15 cellular contexts compared by ENCODE assay signal in genomic region chr20:47674145-47674544, GRCh38.
DNase-seq lines count a peak whose midpoint lies in the region; ATAC-seq and TF ChIP-seq lines count a peak whose summit lies in the region.
"Had no signal": no experiment of that assay in that cellular context is flagged by ENCODE, and none has a peak within 500 bp of the region (broad histone marks: within the 10 kb centered on the region; RNA-seq: fewer than 3 reads in every experiment).

No MANE protein-coding gene starts in this region.

- no peaks in the 10 kb centered on the region for H3K27me3 Mint-ChIP-seq in activated T-cell treated with anti-CD3 and anti-CD28 coated beads, Interleukin-2, amount 50 U/mL, for 24 hours
- peaks cover 6% of the 10 kb centered on the region for H3K27me3 Mint-ChIP-seq in activated T-cell treated with anti-CD3 and anti-CD28 coated beads, Interleukin-2, amount 50 U/mL, for 4 hours (ENCODE audit: low read depth)
- H3K27me3 Mint-ChIP-seq in activated CD8-positive, alpha-beta memory T cell treated with anti-CD3 and anti-CD28 coated beads, Interleukin-2, amount 10 ng/mL, durations not matched to agents 7 days and 5 days, result no peaks in the 10 kb centered on the region

- no peak for DNase-seq in activated T-cell treated with anti-CD3 and anti-CD28 coated beads, Interleukin-2, amount 50 U/mL, for 24 hours
- DNase-seq in activated T-cell treated with anti-CD3 and anti-CD28 coated beads, Interleukin-2, amount 50 U/mL, for 4 hours, result no peak
- DNase-seq in RWPE1 (ENCODE audit: low spot score) (no peak), hepatocyte (ENCODE audit: low spot score) (peak; percentile 3), EL (no peak), NCI-H1048 (lab: John Stamatoyannopoulos, UW) (no peak)
- DNase-seq in stimulated activated effector memory CD8-positive, alpha-beta T cell treated with anti-CD3 and anti-CD28 coated beads, Interleukin-12 subunit alpha, Interleukin-12 subunit beta, amount 100 ng/mL, for 72 hours (ENCODE audit: low spot score in 2 of 2), result no peak
- no peak for DNase-seq in activated CD8-positive, alpha-beta memory T cell treated with anti-CD3 and anti-CD28 coated beads, Interleukin-2, amount 10 ng/mL, durations not matched to agents 7 days and 5 days
- DNase-seq: CD8-positive, alpha-beta T cell; COR-L47; DMS153; DMS79 treated with DMSO at 0.1 percent for 48 hours; GDM1 had no signal

- no peaks in the 10 kb centered on the region for H3K36me3 ChIP-seq in hepatocyte (replicated peaks; ENCODE audit: insufficient read depth, low read depth)

- H4K20me1 ChIP-seq in hepatocyte (ENCODE audit: insufficient read depth, poor library complexity, severe bottlenecking), result no peaks in the 10 kb centered on the region

- POLR2A ChIA-PET in RWPE1 (lab: Yijun Ruan, JAX; ENCODE audit: low non-redundant PET), result no interaction called here

- TF ChIP-seq CTCF in RWPE1 (conservative IDR thresholded peaks at IDR 0.05; ENCODE audit: low read depth) (no peak), hepatocyte (IDR thresholded peaks at IDR 0.05; ENCODE audit: poor library complexity) (no peak)

- no peaks in the 10 kb centered on the region for H3K9me2 ChIP-seq in hepatocyte (replicated peaks; ENCODE audit: insufficient read depth)

- WGBS in hepatocyte (ENCODE audit: low lambda C conversion rate, missing lambda C conversion rate), result 95% methylated on average over 15 of the region's 15 CpGs

- no peaks in the 10 kb centered on the region for H3K4me1 ChIP-seq in hepatocyte (ENCODE audit: insufficient read depth)

- H2AFZ ChIP-seq in hepatocyte, result no peak overlapping the region

- H3K27ac ChIP-seq in RWPE1, result peak overlapping the region; percentile 61
- H3K27ac ChIP-seq in hepatocyte, result no peak overlapping the region
- H3K27ac ChIP-seq: 22Rv1 had no signal

- no peak for ATAC-seq in activated T-cell treated with anti-CD3 and anti-CD28 coated beads, Interleukin-2, amount 50 U/mL, for 4 hours
- ATAC-seq in stimulated activated effector memory CD8-positive, alpha-beta T cell treated with anti-CD3 and anti-CD28 coated beads, Interleukin-12 subunit alpha, Interleukin-12 subunit beta, amount 100 ng/mL, for 72 hours, result no peak
- ATAC-seq in activated CD8-positive, alpha-beta memory T cell treated with anti-CD3 and anti-CD28 coated beads, Interleukin-2, amount 10 ng/mL, durations not matched to agents 7 days and 5 days, result no peak
- ATAC-seq: CD8-positive, alpha-beta T cell had no signal

- H3K4me1 Mint-ChIP-seq in activated T-cell treated with anti-CD3 and anti-CD28 coated beads, Interleukin-2, amount 50 U/mL, for 24 hours (ENCODE audit: low read depth), result no peaks in the 10 kb centered on the region
- peaks cover 2% of the 10 kb centered on the region for H3K4me1 Mint-ChIP-seq in activated T-cell treated with anti-CD3 and anti-CD28 coated beads, Interleukin-2, amount 50 U/mL, for 4 hours (ENCODE audit: low read depth)
- H3K4me1 Mint-ChIP-seq in stimulated activated effector memory CD8-positive, alpha-beta T cell treated with anti-CD3 and anti-CD28 coated beads, Interleukin-12 subunit alpha, Interleukin-12 subunit beta, amount 100 ng/mL, for 72 hours, result peaks cover 12% of the 10 kb centered on the region
- no peaks in the 10 kb centered on the region for H3K4me1 Mint-ChIP-seq in activated CD8-positive, alpha-beta memory T cell treated with anti-CD3 and anti-CD28 coated beads, Interleukin-2, amount 10 ng/mL, durations not matched to agents 7 days and 5 days
- H3K4me1 Mint-ChIP-seq: CD14-positive monocyte had no signal

- H3K4me3 Mint-ChIP-seq in activated T-cell treated with anti-CD3 and anti-CD28 coated beads, Interleukin-2, amount 50 U/mL, for 24 hours, result no peak overlapping the region
- H3K4me3 Mint-ChIP-seq in activated T-cell treated with anti-CD3 and anti-CD28 coated beads, Interleukin-2, amount 50 U/mL, for 4 hours, result no peak overlapping the region
- H3K4me3 Mint-ChIP-seq in stimulated activated effector memory CD8-positive, alpha-beta T cell treated with anti-CD3 and anti-CD28 coated beads, Interleukin-12 subunit alpha, Interleukin-12 subunit beta, amount 100 ng/mL, for 72 hours, result no peak overlapping the region
- H3K4me3 Mint-ChIP-seq in activated CD8-positive, alpha-beta memory T cell treated with anti-CD3 and anti-CD28 coated beads, Interleukin-2, amount 10 ng/mL, durations not matched to agents 7 days and 5 days, result no peak overlapping the region
- H3K4me3 Mint-ChIP-seq: CD14-positive monocyte; CD8-positive, alpha-beta T cell had no signal

- H3K36me3 Mint-ChIP-seq in activated T-cell treated with anti-CD3 and anti-CD28 coated beads, Interleukin-2, amount 50 U/mL, for 24 hours (ENCODE audit: low read depth), result no peaks in the 10 kb centered on the region
- H3K36me3 Mint-ChIP-seq in activated T-cell treated with anti-CD3 and anti-CD28 coated beads, Interleukin-2, amount 50 U/mL, for 4 hours (ENCODE audit: insufficient read depth), result no peaks in the 10 kb centered on the region
- no peaks in the 10 kb centered on the region for H3K36me3 Mint-ChIP-seq in stimulated activated effector memory CD8-positive, alpha-beta T cell treated with anti-CD3 and anti-CD28 coated beads, Interleukin-12 subunit alpha, Interleukin-12 subunit beta, amount 100 ng/mL, for 72 hours
- no peaks in the 10 kb centered on the region for H3K36me3 Mint-ChIP-seq in activated CD8-positive, alpha-beta memory T cell treated with anti-CD3 and anti-CD28 coated beads, Interleukin-2, amount 10 ng/mL, durations not matched to agents 7 days and 5 days
- H3K36me3 Mint-ChIP-seq: CD8-positive, alpha-beta T cell had no signal

- H3K79me2 ChIP-seq in hepatocyte, result no peaks in the 10 kb centered on the region

- H3K4me2 ChIP-seq in hepatocyte, result no peak overlapping the region

- CTCF ChIA-PET in RWPE1 (lab: Yijun Ruan, JAX), result interaction anchor here (0.7 to 1.8 kb wide), 2 partner anchors 489 to 947 kb away, joined by 4 to 9 read pairs; no protein-coding TSS in a partner anchor
- CTCF ChIA-PET in activated CD8-positive, alpha-beta memory T cell treated with anti-CD3 and anti-CD28 coated beads, Interleukin-2, amount 10 ng/mL, durations not matched to agents 7 days and 5 days (lab: Charles Lee), result interaction anchor here (1.0 to 1.9 kb wide), 3 partner anchors 10 to 946 kb away, joined by 3 to 8 read pairs (median 5); no protein-coding TSS in a partner anchor

- no peaks in the 10 kb centered on the region for H3K9me3 ChIP-seq in hepatocyte (ENCODE audit: low read depth)

- H3K27me3 ChIP-seq in hepatocyte, result no peaks in the 10 kb centered on the region

- no peaks in the 10 kb centered on the region for H3K9me3 Mint-ChIP-seq in activated T-cell treated with anti-CD3 and anti-CD28 coated beads, Interleukin-2, amount 50 U/mL, for 24 hours
- H3K9me3 Mint-ChIP-seq in activated T-cell treated with anti-CD3 and anti-CD28 coated beads, Interleukin-2, amount 50 U/mL, for 4 hours, result no peaks in the 10 kb centered on the region
- no peaks in the 10 kb centered on the region for H3K9me3 Mint-ChIP-seq in stimulated activated effector memory CD8-positive, alpha-beta T cell treated with anti-CD3 and anti-CD28 coated beads, Interleukin-12 subunit alpha, Interleukin-12 subunit beta, amount 100 ng/mL, for 72 hours
- H3K9me3 Mint-ChIP-seq in activated CD8-positive, alpha-beta memory T cell treated with anti-CD3 and anti-CD28 coated beads, Interleukin-2, amount 10 ng/mL, durations not matched to agents 7 days and 5 days (ENCODE audit: low read depth), result no peaks in the 10 kb centered on the region
- H3K9me3 Mint-ChIP-seq: CD8-positive, alpha-beta T cell had no signal

- no peak overlapping the region for H3K4me3 ChIP-seq in hepatocyte

- H3K27ac Mint-ChIP-seq in activated T-cell treated with anti-CD3 and anti-CD28 coated beads, Interleukin-2, amount 50 U/mL, for 24 hours, result peak overlapping the region; percentile 51
- peak overlapping the region; percentile 29 for H3K27ac Mint-ChIP-seq in stimulated activated effector memory CD8-positive, alpha-beta T cell treated with anti-CD3 and anti-CD28 coated beads, Interleukin-12 subunit alpha, Interleukin-12 subunit beta, amount 100 ng/mL, for 72 hours
- no peak overlapping the region for H3K27ac Mint-ChIP-seq in activated CD8-positive, alpha-beta memory T cell treated with anti-CD3 and anti-CD28 coated beads, Interleukin-2, amount 10 ng/mL, durations not matched to agents 7 days and 5 days
- H3K27ac Mint-ChIP-seq: CD8-positive, alpha-beta T cell had no signal
